17 cellular contexts compared by ENCODE assay signal in genomic region chr7:44058759-44059218, GRCh38. TPM values are rescaled to one million over a fixed set of nuclear protein-coding genes. Genes with fewer than 3 reads are reported as not detected.
A peak's percentile ranks its signal among the peaks of the same experiment; 100 is the strongest.
DNase-seq lines count a peak whose midpoint lies in the region; ATAC-seq, FAIRE-seq and TF ChIP-seq lines count a peak whose summit lies in the region.
"Had no signal": no experiment of that assay in that cellular context is flagged by ENCODE, and none has a peak within 500 bp of the region (broad histone marks: within the 10 kb centered on the region; RNA-seq: fewer than 3 reads in every experiment).

No MANE protein-coding gene starts in this region.

- no peak overlapping the region for H3K4me3 ChIP-seq in left ventricle myocardium inferior
- H3K4me3 ChIP-seq: Peyer's patch had no signal

- H3K36me3 ChIP-seq in left ventricle myocardium inferior = peaks cover 66% of the 10 kb centered on the region

- H3K27ac Mint-ChIP-seq in T-helper 17 cell = peak overlapping the region; percentile 27

- H3K27me3 Mint-ChIP-seq in T-helper 17 cell = no peaks in the 10 kb centered on the region

- peak; percentile 9 for FAIRE-seq in urothelium cell line (lab: Jason Lieb, UNC)

- no peaks in the 10 kb centered on the region for H3K9me3 ChIP-seq in left ventricle myocardium inferior (replicated peaks)
- no peaks in the 10 kb centered on the region for H3K9me3 ChIP-seq in T-helper 17 cell (ENCODE audit: control insufficient read depth, low read length, poor library complexity, severe bottlenecking)
- H3K9me3 ChIP-seq: Peyer's patch had no signal

- peaks cover 5% of the 10 kb centered on the region for H3K36me3 Mint-ChIP-seq in T-helper 17 cell (ENCODE audit: low read depth)

- H3K4me3 Mint-ChIP-seq in T-helper 17 cell = peak overlapping the region; percentile 41
- H3K4me3 Mint-ChIP-seq: nephron progenitor cell had no signal

- no peak overlapping the region for H3K27ac ChIP-seq in left ventricle myocardium inferior (replicated peaks)

- H3K27me3 ChIP-seq in left ventricle myocardium inferior (ENCODE audit: low read depth) = no peaks in the 10 kb centered on the region
- H3K27me3 ChIP-seq: Peyer's patch had no signal

- ATAC-seq in Right ventricle myocardium superior (ENCODE audit: poor library complexity) = no peak
- peak; percentile 15 for ATAC-seq in T-helper 17 cell

- intact Hi-C loops in left ventricle myocardium inferior (cut with micrococcal nuclease) = no loop called here
- intact Hi-C loops in Right ventricle myocardium superior (cut with DNase I) = no loop called here

- H3K4me1 ChIP-seq in left ventricle myocardium inferior = peaks cover 60% of the 10 kb centered on the region

- peak; percentile 9 for DNase-seq in left ventricle myocardium inferior
- no peak for DNase-seq in Right ventricle myocardium superior
- peak in 1 of 3 donors; percentile 5 for DNase-seq in T-helper 17 cell
- DNase-seq in mesenteric fat pad (ENCODE audit: low spot score) = peak; percentile 55
- no peak for DNase-seq in urothelium cell line (ENCODE audit: low spot score)
- no peak for DNase-seq in AML-193 (lab: John Stamatoyannopoulos, UW)
- DNase-seq in HuH-7 (ENCODE audit: low spot score) = no peak
- no peak for DNase-seq in NK-92 (lab: John Stamatoyannopoulos, UW; ENCODE audit: unreplicated experiment)
- DNase-seq: anterior cingulate cortex; hippocampal formation; NCI-H524 treated with DMSO at 0.1 percent for 48 hours; nephron progenitor cell; stimulated activated naive CD4-positive, alpha-beta T cell treated with Interleukin-2 at 50 U/mL for 16 hours; T-helper 1 cell had no signal

- no peak for TF ChIP-seq CTCF in left ventricle myocardium inferior (IDR thresholded peaks at IDR 0.05; ENCODE audit: borderline replicate concordance)

- H3K4me1 Mint-ChIP-seq in T-helper 17 cell = peaks cover 12% of the 10 kb centered on the region

RNA-seq across cellular contexts. Expression of gene PGAM2, which starts 6.6 kb away (rescaled TPM):
- 671 TPM for total RNA-seq in left ventricle myocardium inferior
- total RNA-seq in Right ventricle myocardium superior = 1,131 TPM
- total RNA-seq in T-helper 17 cell = under 1 TPM in 1 of 2 donors, not detected in 1; 0.92 TPM
- not detected for total RNA-seq in mesenteric fat pad
- total RNA-seq: H4, LHCN-M2 had no signal

RNA-seq across cellular contexts. Expression of gene DBNL, which starts 14.3 kb away (rescaled TPM):
- total RNA-seq in left ventricle myocardium inferior = 33.1 TPM
- total RNA-seq in Right ventricle myocardium superior = 28.0 TPM
- 100 to 1,000 TPM in 1 of 2 donors, 10 to 100 TPM in 1; 91.1 to 104 TPM for total RNA-seq in T-helper 17 cell
- total RNA-seq in mesenteric fat pad = 99.0 TPM

RNA-seq across cellular contexts. Expression of gene POLM, which starts 23.5 kb away (rescaled TPM):
- total RNA-seq in left ventricle myocardium inferior (12.4 TPM), Right ventricle myocardium superior (15.5 TPM), T-helper 17 cell (10 to 100 TPM; 27.2 to 29.7 TPM), mesenteric fat pad (15.5 TPM)

RNA-seq across cellular contexts. Expression of gene AEBP1, which starts 45.4 kb away (rescaled TPM):
- total RNA-seq in left ventricle myocardium inferior (20.5 TPM), Right ventricle myocardium superior (12.4 TPM), T-helper 17 cell (1 to 10 TPM; 1.1 to 4.2 TPM), mesenteric fat pad (267 TPM)
- total RNA-seq: LHCN-M2 had no signal

Comparison
In these comparisons a context has a peak if more than half of its experiments do, and no peak if none do; other contexts are left out.
1. DNase-seq: peak in left ventricle myocardium inferior (single experiment) and mesenteric fat pad (single experiment); none in Right ventricle myocardium superior (single experiment), urothelium cell line (single experiment), AML-193 (0 of 2), HuH-7 (single experiment) and NK-92 (single experiment).
2. RNA of gene PGAM2, which starts 6.6 kb away (total RNA-seq): 1,131 TPM in Right ventricle myocardium superior (single experiment) and 671 TPM in left ventricle myocardium inferior (single experiment); 0.92 TPM in T-helper 17 cell and not detected in mesenteric fat pad (single experiment); every median in the first group is over 100 times any median in the second.